ENCODE assay signal across 8 cellular contexts in the genomic region with DNA sequence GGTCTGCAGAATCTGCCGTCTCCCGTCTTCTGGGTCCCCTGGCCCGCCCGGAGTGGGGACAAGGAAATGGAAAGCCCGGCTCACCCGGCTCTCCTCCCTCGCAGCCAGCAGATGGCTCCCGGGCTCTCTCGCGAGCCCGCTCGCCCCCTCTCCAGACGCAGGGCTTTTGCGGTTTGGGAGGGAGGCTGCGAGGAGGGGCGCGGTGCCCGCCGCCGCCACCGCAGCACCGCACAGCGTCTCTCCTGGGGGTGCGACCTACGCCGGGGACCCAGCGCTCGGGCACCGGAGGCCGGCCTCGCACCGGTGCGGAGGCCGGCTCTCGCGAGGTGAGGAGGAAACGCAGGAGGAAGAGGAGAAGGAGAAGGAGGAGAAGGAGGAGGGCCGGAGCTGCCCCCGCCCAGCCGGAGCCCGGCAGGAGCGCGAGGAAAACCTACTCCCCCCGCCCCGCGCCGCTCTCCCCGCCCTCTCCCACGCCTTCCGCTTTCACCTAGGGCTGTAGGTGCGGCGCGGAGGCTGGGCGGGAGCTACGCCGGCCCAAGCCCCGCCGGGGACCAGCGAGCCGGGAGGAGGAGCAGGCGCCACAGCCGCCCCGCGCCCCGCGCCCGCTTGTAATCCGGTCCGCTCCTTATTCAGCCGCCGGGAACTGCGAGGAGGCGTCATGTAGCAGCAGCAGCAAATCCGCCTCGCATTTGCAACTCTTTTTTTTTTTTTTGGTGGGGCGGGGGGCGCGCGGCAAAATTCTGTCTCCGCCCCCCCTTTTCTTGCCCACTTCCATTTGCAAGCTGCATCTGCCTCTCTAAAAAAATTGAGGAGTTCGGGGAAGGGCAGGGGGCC. TPM values are rescaled to one million over a fixed set of nuclear protein-coding genes. Genes with fewer than 3 reads are reported as not detected.
DNase-seq lines count a peak whose midpoint lies in the region; ATAC-seq and TF ChIP-seq lines count a peak whose summit lies in the region.

Gene CARMIL1, plus strand, starts transcription at position 461 of the 834 bp plus-strand sequence. CDS start 422 bp downstream, outside the sequence.

- H3K4me3 Mint-ChIP-seq in nephron progenitor cell = peak within 1 kb of the TSS; percentile 94
- peak within 1 kb of the TSS; percentile 91 to 94 for H3K4me3 Mint-ChIP-seq in stimulated activated naive CD8-positive, alpha-beta T cell treated with anti-CD3 and anti-CD28 coated beads, Interleukin-15, amount 100 ng/mL, for 72 hours

- peak; percentile 74 for TF ChIP-seq CTCF in DND-41 (IDR thresholded peaks at IDR 0.05; ENCODE audit: borderline replicate concordance, extremely low read depth, low read length, poor library complexity, severe bottlenecking)
- TF ChIP-seq CTCF in KMS-11 (conservative IDR thresholded peaks at IDR 0.05; ENCODE audit: low read depth, low read length) = peak; percentile 38
- TF ChIP-seq CTCF in fibroblast of the aortic adventitia (IDR thresholded peaks at IDR 0.05; ENCODE audit: insufficient read depth, low read length) = peak; percentile 79
- TF ChIP-seq CTCF in nephron progenitor cell (IDR thresholded peaks at IDR 0.05) = peak; percentile 47

- no peak within 1 kb of the TSS for H3K27ac Mint-ChIP-seq in nephron progenitor cell
- H3K27ac Mint-ChIP-seq in stimulated activated naive CD8-positive, alpha-beta T cell treated with anti-CD3 and anti-CD28 coated beads, Interleukin-15, amount 100 ng/mL, for 72 hours = peak within 1 kb of the TSS; percentile 83 to 91

- H3K79me2 ChIP-seq in DND-41 (ENCODE audit: insufficient read depth, low read length) (no peaks in the 10 kb centered on the region), KMS-11 (ENCODE audit: insufficient read depth, low read depth) (peaks cover 9% of the 10 kb centered on the region; the same call in 1 of the 2 replicates)

- H3K4me1 Mint-ChIP-seq in nephron progenitor cell = peaks cover 37% of the 10 kb centered on the region
- peaks cover 32% of the 10 kb centered on the region for H3K4me1 Mint-ChIP-seq in stimulated activated naive CD8-positive, alpha-beta T cell treated with anti-CD3 and anti-CD28 coated beads, Interleukin-15, amount 100 ng/mL, for 72 hours

- peak within 1 kb of the TSS; percentile 72 for H2AFZ ChIP-seq in DND-41 (ENCODE audit: low read depth, low read length)
- peak within 1 kb of the TSS; percentile 90 for H2AFZ ChIP-seq in KMS-11 (ENCODE audit: low read depth)

- H3K9me3 Mint-ChIP-seq in nephron progenitor cell = no peaks in the 10 kb centered on the region
- no peaks in the 10 kb centered on the region for H3K9me3 Mint-ChIP-seq in stimulated activated naive CD8-positive, alpha-beta T cell treated with anti-CD3 and anti-CD28 coated beads, Interleukin-15, amount 100 ng/mL, for 72 hours

- H3K4me3 ChIP-seq in DND-41 (ENCODE audit: low read depth in 1 of 2, low read length in 2 of 2) (peak within 1 kb of the TSS; percentile 35 to 63; a peak in 3 of 4 replicates), KMS-11 (IDR thresholded peaks at IDR 0.05; ENCODE audit: insufficient read depth, low read depth, low read length) (no peak within 1 kb of the TSS), fibroblast of the aortic adventitia (ENCODE audit: low read depth, low read length) (peak within 1 kb of the TSS; percentile 98)

- H3K36me3 ChIP-seq in DND-41 (ENCODE audit: insufficient read depth, low read length) (no peaks in the 10 kb centered on the region), KMS-11 (ENCODE audit: insufficient read depth) (no peaks in the 10 kb centered on the region)

- H3K27me3 Mint-ChIP-seq in nephron progenitor cell (ENCODE audit: low read depth, poor library complexity) = peaks cover 13% of the 10 kb centered on the region
- no peaks in the 10 kb centered on the region for H3K27me3 Mint-ChIP-seq in stimulated activated naive CD8-positive, alpha-beta T cell treated with anti-CD3 and anti-CD28 coated beads, Interleukin-15, amount 100 ng/mL, for 72 hours

- peaks cover 50% of the 10 kb centered on the region for H3K27me3 ChIP-seq in DND-41 (ENCODE audit: insufficient read depth, low read length, poor library complexity)
- no peaks in the 10 kb centered on the region for H3K27me3 ChIP-seq in KMS-11 (ENCODE audit: insufficient read depth, low read depth)

- H3K9me3 ChIP-seq in DND-41 (ENCODE audit: insufficient read depth, low read length, severe bottlenecking) = no peaks in the 10 kb centered on the region

- DNase-seq in DND-41 (peak; percentile 75), RPMI7951 (ENCODE audit: low read depth) (peak; percentile 73), fibroblast of the aortic adventitia (ENCODE audit: low read depth) (peak; percentile 71), nephron progenitor cell (peak; percentile 77)
- DNase-seq in activated effector memory CD4-positive, alpha-beta T cell treated with Interleukin-2 at 50 U/mL for 16 hours = peak; percentile 55
- DNase-seq in stimulated activated naive CD8-positive, alpha-beta T cell treated with anti-CD3 and anti-CD28 coated beads, Interleukin-15, amount 100 ng/mL, for 72 hours = peak; percentile 71 to 78

- H3K9ac ChIP-seq in DND-41 (ENCODE audit: low read depth, low read length) (peak within 1 kb of the TSS; percentile 50), KMS-11 (peak within 1 kb of the TSS; percentile 67)

- H3K36me3 Mint-ChIP-seq in nephron progenitor cell (ENCODE audit: low read depth) = no peaks in the 10 kb centered on the region

- H3K27ac ChIP-seq in DND-41 (ENCODE audit: low read length) (no peak within 1 kb of the TSS), KMS-11 (peak within 1 kb of the TSS; percentile 61; the same call in 1 of the 2 replicates)

- peak within 1 kb of the TSS; percentile 85 for H3K4me2 ChIP-seq in DND-41 (ENCODE audit: insufficient read depth, low read length)
- H3K4me2 ChIP-seq in KMS-11 = peak within 1 kb of the TSS; percentile 52

- no peaks in the 10 kb centered on the region for H4K20me1 ChIP-seq in DND-41 (ENCODE audit: insufficient read depth, low read length)
- no peaks in the 10 kb centered on the region for H4K20me1 ChIP-seq in KMS-11 (ENCODE audit: insufficient read depth)

- ATAC-seq in DND-41 (ENCODE audit: insufficient read depth, low read depth) (peak; percentile 86), GM21723 (IDR thresholded peaks at IDR 0.05; ENCODE audit: unreplicated experiment) (peak; percentile 81)
- peak; percentile 84 for ATAC-seq in stimulated activated naive CD8-positive, alpha-beta T cell treated with anti-CD3 and anti-CD28 coated beads, Interleukin-15, amount 100 ng/mL, for 72 hours

- H3K4me1 ChIP-seq in DND-41 (ENCODE audit: insufficient read depth, low read length) (peaks cover 16% of the 10 kb centered on the region), KMS-11 (ENCODE audit: low read depth, poor library complexity, severe bottlenecking) (peaks cover 29% of the 10 kb centered on the region)

RNA-seq across cellular contexts. Expression of gene CARMIL1, which starts in this region (rescaled TPM):
- total RNA-seq in RPMI7951 (2014; rRNA removed; shearing (Covaris generic)) = 6.8 and 9.5 TPM in 2 replicates
- total RNA-seq in fibroblast of the aortic adventitia (ENCODE audit: low replicate concordance) = 23.9 and 38.7 TPM in 2 replicates
